ENCODE assay signal across 10 cellular contexts in the genomic region with DNA sequence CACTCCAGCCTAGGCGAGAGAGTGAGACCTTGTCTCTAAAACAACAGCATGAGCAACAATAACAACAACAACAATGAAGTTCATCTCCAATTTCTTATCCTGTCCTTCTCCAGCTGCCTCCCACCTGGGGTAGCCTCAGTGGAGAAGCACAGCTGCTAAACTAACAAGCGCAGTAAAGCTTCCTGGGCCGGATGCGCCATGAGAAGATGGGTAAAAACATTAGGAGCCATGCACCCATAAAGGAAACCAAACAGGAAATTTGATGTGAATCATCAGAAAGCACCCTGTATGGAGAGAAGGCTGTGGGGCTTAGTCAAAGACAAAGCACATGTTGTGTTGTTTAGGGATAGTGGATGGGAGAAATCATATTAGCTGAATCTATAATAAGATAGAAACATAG.
DNase-seq lines count a peak whose midpoint lies in the region; ATAC-seq and TF ChIP-seq lines count a peak whose summit lies in the region.
"Had no signal": no experiment of that assay in that cellular context is flagged by ENCODE, and none has a peak within 500 bp of the region (broad histone marks: within the 10 kb centered on the region; RNA-seq: fewer than 3 reads in every experiment).

No MANE protein-coding gene starts in this region.

- no peak for TF ChIP-seq RAD21 in neural cell (conservative IDR thresholded peaks at IDR 0.05)

- intact Hi-C loops in adrenal gland (cut with DNase I) (no loop called here), spleen (cut with DNase I; ENCODE audit: low total_unique reads) (no loop called here)

- H2AFZ ChIP-seq in neural cell (ENCODE audit: low read depth, low read length): no peak overlapping the region

- DNase-seq in activated T-cell treated with anti-CD3 and anti-CD28 coated beads for 4 hours: peak; percentile 24
- no peak for DNase-seq in adrenal gland
- no peak for DNase-seq in spleen
- DNase-seq: activated B cell treated with CpG ODN at 0.5 μM for 24 hours; stimulated activated naive B cell treated with anti-CD40 and anti-IgM and Interleukin-4, amounts not matched to agents 10 μg/mL and 1 μg/mL and 100 μg/mL, for 72 hours had no signal

- no peak overlapping the region for H3K9ac ChIP-seq in neural cell (ENCODE audit: low read length)

- 69 to 84% (median 77%) methylated on average over 4 of the region's 4 CpGs for WGBS in adrenal gland, 4 donors
- WGBS in spleen, 5 donors: 46 to 51% (median 48%) methylated on average over 4 of the region's 4 CpGs

- H4K20me1 ChIP-seq in neural cell (ENCODE audit: insufficient read depth): no peaks in the 10 kb centered on the region

- no peaks in the 10 kb centered on the region for H3K9me3 ChIP-seq in neural cell (ENCODE audit: low read length)
- H3K9me3 ChIP-seq in adrenal gland (replicated peaks in 1 of 3): no peaks in the 10 kb centered on the region
- H3K9me3 ChIP-seq in spleen: no peaks in the 10 kb centered on the region

- no peaks in the 10 kb centered on the region for H3K9me2 ChIP-seq in neural cell (ENCODE audit: insufficient read depth, low read length)

- H3K4me1 ChIP-seq in adrenal gland (replicated peaks in 1 of 2): peaks cover 0 to 6% of the 10 kb centered on the region in 2 donors
- peaks cover 6 to 50% (median 30%) of the 10 kb centered on the region in 6 donors for H3K4me1 ChIP-seq in spleen

- TF ChIP-seq EP300 in neural cell (conservative IDR thresholded peaks at IDR 0.05; ENCODE audit: poor library complexity, severe bottlenecking): no peak

- ATAC-seq in GM19351 (IDR thresholded peaks at IDR 0.05; ENCODE audit: unreplicated experiment): peak; percentile 34
- peak; percentile 51 for ATAC-seq in HG03565 (IDR thresholded peaks at IDR 0.05; ENCODE audit: unreplicated experiment)
- ATAC-seq in GM19455 (IDR thresholded peaks at IDR 0.05; ENCODE audit: unreplicated experiment): no peak
- no peak for ATAC-seq in GM18867 (IDR thresholded peaks at IDR 0.05; ENCODE audit: unreplicated experiment)

- H3K27ac ChIP-seq in neural cell (ENCODE audit: low read length) (peak overlapping the region; percentile 55), adrenal gland (no peak overlapping the region), spleen (peak overlapping the region in 3 of 8 donors; percentile 10 to 51 (median 13))

- H3K36me3 ChIP-seq in neural cell (ENCODE audit: insufficient read depth, low read length): no peaks in the 10 kb centered on the region
- H3K36me3 ChIP-seq in adrenal gland (replicated peaks in 1 of 2): no peaks in the 10 kb centered on the region
- no peaks in the 10 kb centered on the region for H3K36me3 ChIP-seq in spleen

- no peak for TF ChIP-seq POLR2A in adrenal gland (IDR thresholded peaks at IDR 0.05)
- TF ChIP-seq POLR2A in spleen (IDR thresholded peaks at IDR 0.05): no peak

- H3K79me2 ChIP-seq in neural cell (replicated peaks; ENCODE audit: insufficient read depth, low read length): no peaks in the 10 kb centered on the region

- H3F3A ChIP-seq in neural cell (ENCODE audit: insufficient read depth, low read length, poor library complexity, severe bottlenecking): no peaks in the 10 kb centered on the region

- no peak for TF ChIP-seq CTCF in neural cell (IDR thresholded peaks at IDR 0.05; ENCODE audit: poor library complexity, severe bottlenecking)
- no peak for TF ChIP-seq CTCF in adrenal gland (IDR thresholded peaks at IDR 0.05)
- no peak for TF ChIP-seq CTCF in spleen (IDR thresholded peaks at IDR 0.05 in 8 of 11, conservative IDR thresholded peaks at IDR 0.05 in 3 of 11)

- H3K4me3 ChIP-seq in neural cell (ENCODE audit: low read length) (no peak overlapping the region), adrenal gland (no peak overlapping the region), spleen (no peak overlapping the region)

- H3K4me2 ChIP-seq in neural cell (ENCODE audit: low read length): no peak overlapping the region

- H3K27me3 ChIP-seq in neural cell (ENCODE audit: insufficient read depth, low read depth, low read length): no peaks in the 10 kb centered on the region
- no peaks in the 10 kb centered on the region for H3K27me3 ChIP-seq in adrenal gland
- H3K27me3 ChIP-seq in spleen (replicated peaks in 1 of 7): peaks cover 0 to 10% (median 0%) of the 10 kb centered on the region in 7 donors

TF ChIP-seq in neural cell, 6 proteins besides CTCF, POLR2A, EP300 and RAD21:
- TF ChIP-seq, protein P1, sequence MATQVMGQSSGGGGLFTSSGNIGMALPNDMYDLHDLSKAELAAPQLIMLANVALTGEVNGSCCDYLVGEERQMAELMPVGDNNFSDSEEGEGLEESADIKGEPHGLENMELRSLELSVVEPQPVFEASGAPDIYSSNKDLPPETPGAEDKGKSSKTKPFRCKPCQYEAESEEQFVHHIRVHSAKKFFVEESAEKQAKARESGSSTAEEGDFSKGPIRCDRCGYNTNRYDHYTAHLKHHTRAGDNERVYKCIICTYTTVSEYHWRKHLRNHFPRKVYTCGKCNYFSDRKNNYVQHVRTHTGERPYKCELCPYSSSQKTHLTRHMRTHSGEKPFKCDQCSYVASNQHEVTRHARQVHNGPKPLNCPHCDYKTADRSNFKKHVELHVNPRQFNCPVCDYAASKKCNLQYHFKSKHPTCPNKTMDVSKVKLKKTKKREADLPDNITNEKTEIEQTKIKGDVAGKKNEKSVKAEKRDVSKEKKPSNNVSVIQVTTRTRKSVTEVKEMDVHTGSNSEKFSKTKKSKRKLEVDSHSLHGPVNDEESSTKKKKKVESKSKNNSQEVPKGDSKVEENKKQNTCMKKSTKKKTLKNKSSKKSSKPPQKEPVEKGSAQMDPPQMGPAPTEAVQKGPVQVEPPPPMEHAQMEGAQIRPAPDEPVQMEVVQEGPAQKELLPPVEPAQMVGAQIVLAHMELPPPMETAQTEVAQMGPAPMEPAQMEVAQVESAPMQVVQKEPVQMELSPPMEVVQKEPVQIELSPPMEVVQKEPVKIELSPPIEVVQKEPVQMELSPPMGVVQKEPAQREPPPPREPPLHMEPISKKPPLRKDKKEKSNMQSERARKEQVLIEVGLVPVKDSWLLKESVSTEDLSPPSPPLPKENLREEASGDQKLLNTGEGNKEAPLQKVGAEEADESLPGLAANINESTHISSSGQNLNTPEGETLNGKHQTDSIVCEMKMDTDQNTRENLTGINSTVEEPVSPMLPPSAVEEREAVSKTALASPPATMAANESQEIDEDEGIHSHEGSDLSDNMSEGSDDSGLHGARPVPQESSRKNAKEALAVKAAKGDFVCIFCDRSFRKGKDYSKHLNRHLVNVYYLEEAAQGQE (IDR thresholded peaks at IDR 0.05; ENCODE audit: borderline replicate concordance): no peak
- TF ChIP-seq SMC3 (conservative IDR thresholded peaks at IDR 0.05; ENCODE audit: poor library complexity) (no peak), EZH2 (IDR thresholded peaks at IDR 0.05; ENCODE audit: borderline replicate concordance, insufficient read depth, low read length, poor library complexity, severe bottlenecking) (no peak), TAF1 (IDR thresholded peaks at IDR 0.05; ENCODE audit: low read depth) (no peak), POLR2AphosphoS5 (IDR thresholded peaks at IDR 0.05) (no peak), MXI1 (conservative IDR thresholded peaks at IDR 0.05; ENCODE audit: poor library complexity, severe bottlenecking) (no peak)

Comparison
In these comparisons a context has a peak if more than half of its experiments do, and no peak if none do; other contexts are left out.
1. ATAC-seq: peak in GM19351 (single experiment) and HG03565 (single experiment); none in GM19455 (single experiment) and GM18867 (single experiment).